1 cellular context compared by ENCODE assay signal in genomic region chr17:67499673-67500072, GRCh38.
TF ChIP-seq lines count a peak whose summit lies in the region.

No MANE protein-coding gene starts in this region.

TF ChIP-seq in HepG2, 621 proteins besides CTCF, POLR2A, EP300 and RAD21 (continued from another document):
- TF ChIP-seq, protein P1, sequence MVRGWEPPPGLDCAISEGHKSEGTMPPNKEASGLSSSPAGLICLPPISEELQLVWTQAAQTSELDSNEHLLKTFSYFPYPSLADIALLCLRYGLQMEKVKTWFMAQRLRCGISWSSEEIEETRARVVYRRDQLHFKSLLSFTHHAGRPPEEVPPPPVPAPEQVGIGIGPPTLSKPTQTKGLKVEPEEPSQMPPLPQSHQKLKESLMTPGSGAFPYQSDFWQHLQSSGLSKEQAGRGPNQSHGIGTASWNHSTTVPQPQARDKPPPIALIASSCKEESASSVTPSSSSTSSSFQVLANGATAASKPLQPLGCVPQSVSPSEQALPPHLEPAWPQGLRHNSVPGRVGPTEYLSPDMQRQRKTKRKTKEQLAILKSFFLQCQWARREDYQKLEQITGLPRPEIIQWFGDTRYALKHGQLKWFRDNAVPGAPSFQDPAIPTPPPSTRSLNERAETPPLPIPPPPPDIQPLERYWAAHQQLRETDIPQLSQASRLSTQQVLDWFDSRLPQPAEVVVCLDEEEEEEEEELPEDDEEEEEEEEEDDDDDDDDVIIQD (CRISPR knock-in tag; IDR thresholded peaks at IDR 0.05; ENCODE audit: low read depth), result no peak
- TF ChIP-seq PLSCR1 (CRISPR knock-in tag; IDR thresholded peaks at IDR 0.05; ENCODE audit: borderline replicate concordance) (no peak), ATF7 (IDR thresholded peaks at IDR 0.05) (no peak), ATF7 (CRISPR knock-in tag; IDR thresholded peaks at IDR 0.05) (no peak), ZNF263 (CRISPR knock-in tag; IDR thresholded peaks at IDR 0.05) (no peak), ZNF235 (CRISPR knock-in tag; IDR thresholded peaks at IDR 0.05; ENCODE audit: borderline replicate concordance) (no peak), ATM (IDR thresholded peaks at IDR 0.05; ENCODE audit: borderline replicate concordance) (no peak), ZSCAN9 (CRISPR knock-in tag; IDR thresholded peaks at IDR 0.05; ENCODE audit: borderline replicate concordance) (no peak), KDM1A (CRISPR knock-in tag; IDR thresholded peaks at IDR 0.05) (no peak), DMTF1 (CRISPR knock-in tag; IDR thresholded peaks at IDR 0.05) (no peak), FOXC1 (CRISPR knock-in tag; IDR thresholded peaks at IDR 0.05; ENCODE audit: borderline replicate concordance) (no peak), ZBTB7A (CRISPR knock-in tag; IDR thresholded peaks at IDR 0.05) (no peak)
- TF ChIP-seq, protein P2, sequence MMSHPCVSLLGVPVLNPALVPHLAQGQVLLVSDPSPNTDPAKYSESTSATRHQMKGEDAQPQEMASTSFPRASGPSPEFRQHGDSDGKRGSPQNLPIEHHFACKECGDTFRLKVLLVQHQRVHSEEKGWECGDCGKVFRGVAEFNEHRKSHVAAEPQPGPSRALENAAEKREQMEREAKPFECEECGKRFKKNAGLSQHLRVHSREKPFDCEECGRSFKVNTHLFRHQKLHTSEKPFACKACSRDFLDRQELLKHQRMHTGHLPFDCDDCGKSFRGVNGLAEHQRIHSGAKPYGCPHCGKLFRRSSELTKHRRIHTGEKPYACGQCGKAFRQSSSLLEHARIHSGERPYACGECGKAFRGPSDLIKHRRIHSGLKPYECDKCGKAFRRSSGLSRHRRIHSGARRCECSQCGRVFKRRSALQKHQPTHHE (CRISPR knock-in tag; IDR thresholded peaks at IDR 0.05; ENCODE audit: borderline replicate concordance), result no peak
